Comparison of ENCODE assay signal across 8 cellular contexts in genomic region chr1:67684526-67685066, GRCh38. TPM values are rescaled to one million over a fixed set of nuclear protein-coding genes. Genes with fewer than 3 reads are reported as not detected.
A peak's percentile ranks its signal among the peaks of the same experiment; 100 is the strongest.
DNase-seq lines count a peak whose midpoint lies in the region; ATAC-seq, FAIRE-seq and TF ChIP-seq lines count a peak whose summit lies in the region.

No MANE protein-coding gene starts in this region.

- H3K36me3 Mint-ChIP-seq in activated naive CD4-positive, alpha-beta T cell treated with anti-CD3 and anti-CD28 coated beads, Interleukin-2, amount 50 U/mL, for 24 hours: peaks cover 24% of the 10 kb centered on the region

- H3K9ac ChIP-seq in GM12878 (ENCODE audit: control insufficient read depth, insufficient read depth, low read length) (no peak overlapping the region; the same call in 1 of the 2 replicates), mesendoderm (ENCODE audit: low read length) (peak overlapping the region; percentile 27)

- H3K79me1 ChIP-seq in mesendoderm (ENCODE audit: low read length): peaks cover 4% of the 10 kb centered on the region

- H3K4me1 Mint-ChIP-seq in activated naive CD4-positive, alpha-beta T cell treated with anti-CD3 and anti-CD28 coated beads, Interleukin-2, amount 50 U/mL, for 24 hours: peaks cover 61% of the 10 kb centered on the region

- peak overlapping the region; percentile 98 for H3K27ac Mint-ChIP-seq in activated naive CD4-positive, alpha-beta T cell treated with anti-CD3 and anti-CD28 coated beads, Interleukin-2, amount 50 U/mL, for 24 hours

- WGBS in GM12878 (ENCODE audit: insufficient coverage, insufficient replicate concordance, low lambda C conversion rate, missing lambda C conversion rate): 2% methylated on average over 11 of the region's 20 CpGs
- no CpG with 5 or more reads among the region's 20 CpGs for WGBS in mesendoderm (ENCODE audit: extremely low coverage, insufficient coverage, low lambda C conversion rate)

- H3K4me3 Mint-ChIP-seq in activated naive CD4-positive, alpha-beta T cell treated with anti-CD3 and anti-CD28 coated beads, Interleukin-2, amount 50 U/mL, for 24 hours: peak overlapping the region; percentile 98

- no peak overlapping the region for H2BK5ac ChIP-seq in mesendoderm (ENCODE audit: low read length)

- FAIRE-seq in GM12878 (lab: Jason Lieb, UNC): no peak

- no peak for TF ChIP-seq EP300 in GM12878 (IDR thresholded peaks at IDR 0.05; ENCODE audit: borderline replicate concordance in 1 of 2, control insufficient read depth in 1 of 2, low read depth in 2 of 2, low read length in 2 of 2)

- H2AK5ac ChIP-seq in mesendoderm (ENCODE audit: low read length): no peak overlapping the region

- POLR2A ChIA-PET in GM12878 (lab: Charles Lee): interaction anchor here (0.5 to 4.2 kb wide), 33 partner anchors 9 to 1100 kb away, joined by 3 to 33 read pairs (median 5); partner anchors contain the start of gene SERBP1

- ATAC-seq in GM12878: no peak
- ATAC-seq in upper lobe of right lung: no peak
- ATAC-seq in GM18502 (IDR thresholded peaks at IDR 0.05; ENCODE audit: poor library complexity, unreplicated experiment): no peak

- no peaks in the 10 kb centered on the region for H3K9me3 Mint-ChIP-seq in activated naive CD4-positive, alpha-beta T cell treated with anti-CD3 and anti-CD28 coated beads, Interleukin-2, amount 50 U/mL, for 24 hours

- SMC1A ChIA-PET in GM12878 (lab: Charles Lee; ENCODE audit: uncharacterized antibody, unreplicated experiment): interaction anchor here (0.7 to 11.4 kb wide), 31 partner anchors 8 to 354 kb away, joined by 3 to 197 read pairs (median 4); no protein-coding TSS in a partner anchor

- H3K4me3 ChIP-seq in GM12878 (0 out of 2 replicates have a peak overlapping the region, but pooled peaks have one; percentile 25), mesendoderm (ENCODE audit: low read length) (no peak overlapping the region), upper lobe of right lung (peak overlapping the region; percentile 91)

- H3K27me3 ChIP-seq in GM12878 (replicated peaks in 1 of 2; ENCODE audit: control insufficient read depth in 2 of 2, insufficient read depth in 2 of 2, low read length in 1 of 2) (peaks cover 0 to 2% of the 10 kb centered on the region in 2 experiments; a peak in 2 of 4 replicates), mesendoderm (ENCODE audit: insufficient read depth, low read length, poor library complexity) (no peaks in the 10 kb centered on the region), upper lobe of right lung (no peaks in the 10 kb centered on the region)

- peak overlapping the region; percentile 75 for H2AFZ ChIP-seq in GM12878 (ENCODE audit: control insufficient read depth, low read depth, low read length)

- RAD21 ChIA-PET in GM12878 (lab: Charles Lee; ENCODE audit: unreplicated experiment): interaction anchor here (0.6 to 11.0 kb wide), 30 partner anchors 10 to 172 kb away, joined by 3 to 225 read pairs (median 4); no protein-coding TSS in a partner anchor

- H3K4me2 ChIP-seq in GM12878 (ENCODE audit: control insufficient read depth, insufficient read depth): peak overlapping the region; percentile 81
- no peak overlapping the region for H3K4me2 ChIP-seq in mesendoderm (ENCODE audit: low read length)

- no peak for TF ChIP-seq RAD21 in GM12878 (IDR thresholded peaks at IDR 0.05; ENCODE audit: insufficient read depth, low read depth, low read length)

- no peak overlapping the region for H2BK120ac ChIP-seq in mesendoderm (ENCODE audit: low read depth, low read length)

- H4K5ac ChIP-seq in mesendoderm (ENCODE audit: low read length): no peak overlapping the region

- TF ChIP-seq CTCF in GM12878 (IDR thresholded peaks at IDR 0.05 in 2 of 3, conservative IDR thresholded peaks at IDR 0.05 in 1 of 3; ENCODE audit: control insufficient read depth in 2 of 3, extremely low read depth in 1 of 3, insufficient read depth in 1 of 3, low read depth in 3 of 3, low read length in 3 of 3) (no peak), upper lobe of right lung (IDR thresholded peaks at IDR 0.05) (no peak)

- CTCF ChIA-PET in GM12878 (lab: Yijun Ruan, JAX): interaction anchor here (0.7 to 8.6 kb wide), 18 partner anchors 9 to 166 kb away, joined by 3 to 107 read pairs (median 4); no protein-coding TSS in a partner anchor

- DNase-seq in activated naive CD4-positive, alpha-beta T cell treated with anti-CD3 and anti-CD28 coated beads, Interleukin-2, amount 50 U/mL, for 16 hours: no peak
- DNase-seq in GM12878 (ENCODE audit: low read depth, low spot score): no peak
- DNase-seq in mesendoderm: no peak
- no peak for DNase-seq in upper lobe of right lung
- no peak for DNase-seq in medulla oblongata (ENCODE audit: extremely low spot score)
- no peak for DNase-seq in ureter (ENCODE audit: low spot score)

- H3K9me3 ChIP-seq in GM12878 (replicated peaks; ENCODE audit: control insufficient read depth, insufficient read depth, low read length): no peaks in the 10 kb centered on the region; the same call in 2 of the 3 replicates
- no peaks in the 10 kb centered on the region for H3K9me3 ChIP-seq in upper lobe of right lung

- no peak overlapping the region for H3K23ac ChIP-seq in mesendoderm (ENCODE audit: low read length)

- H4K8ac ChIP-seq in mesendoderm (ENCODE audit: low read depth, low read length): no peak overlapping the region

- no peak overlapping the region for H2BK15ac ChIP-seq in mesendoderm (replicated peaks; ENCODE audit: low read depth)

- H3K27me3 Mint-ChIP-seq in activated naive CD4-positive, alpha-beta T cell treated with anti-CD3 and anti-CD28 coated beads, Interleukin-2, amount 50 U/mL, for 24 hours: no peaks in the 10 kb centered on the region

- in situ Hi-C loops in GM12878 (cut with MboI): loop anchor here (5.0 kb wide), 1 partner anchor 73 kb away; no protein-coding TSS in a partner anchor

- no peaks in the 10 kb centered on the region for H4K20me1 ChIP-seq in GM12878 (ENCODE audit: control insufficient read depth, insufficient read depth)

- no peak for TF ChIP-seq POLR2A in GM12878 (IDR thresholded peaks at IDR 0.05; ENCODE audit: low read depth, low read length)

- intact Hi-C loops in GM12878 (cut with micrococcal nuclease; ENCODE audit: unreplicated experiment) (loop anchor here (2.0 to 10.0 kb wide), 5 partner anchors 48 to 350 kb away; partner anchors contain the start of gene SERBP1), upper lobe of right lung (cut with DNase I) (no loop called here)

- H3K4ac ChIP-seq in mesendoderm (ENCODE audit: low read depth, low read length): no peak overlapping the region

- no TSS peak for BruUV-seq in GM12878 (replicated peaks; lab: Mats Ljungman, UMichigan)

- H3K56ac ChIP-seq in mesendoderm (ENCODE audit: low read length): peak overlapping the region; percentile 51

- H3K27ac ChIP-seq in GM12878 (ENCODE audit: control insufficient read depth, insufficient read depth) (no peak overlapping the region), mesendoderm (ENCODE audit: low read depth, low read length) (no peak overlapping the region), upper lobe of right lung (no peak overlapping the region)

- H3K4me1 ChIP-seq in GM12878 (ENCODE audit: control insufficient read depth, insufficient read depth, low read length): peaks cover 8% of the 10 kb centered on the region
- peaks cover 4% of the 10 kb centered on the region for H3K4me1 ChIP-seq in mesendoderm (ENCODE audit: control insufficient read depth, low read depth, low read length)
- peaks cover 22% of the 10 kb centered on the region for H3K4me1 ChIP-seq in upper lobe of right lung

- H3K36me3 ChIP-seq in GM12878 (ENCODE audit: control insufficient read depth in 2 of 2, insufficient read depth in 2 of 2, low read length in 1 of 2) (0 out of 4 replicates have a peak, but pooled peaks cover 0 to 3% of the 10 kb centered on the region in 2 experiments), mesendoderm (ENCODE audit: control insufficient read depth, insufficient read depth, low read length) (no peaks in the 10 kb centered on the region), upper lobe of right lung (peaks cover 21% of the 10 kb centered on the region)

- H3K79me2 ChIP-seq in GM12878 (ENCODE audit: control insufficient read depth, insufficient read depth, low read length) (peaks cover 25% of the 10 kb centered on the region), mesendoderm (ENCODE audit: control insufficient read depth, insufficient read depth, low read length) (peaks cover 20% of the 10 kb centered on the region)

- H3K18ac ChIP-seq in mesendoderm (ENCODE audit: low read length): no peak overlapping the region

TF ChIP-seq in GM12878, 131 proteins besides CTCF, POLR2A, EP300 and RAD21 (continues in another document):
- no peak for TF ChIP-seq HSF1 (IDR thresholded peaks at IDR 0.05; ENCODE audit: low read depth, low read length)
- TF ChIP-seq HDAC6 (IDR thresholded peaks at IDR 0.05; ENCODE audit: unreplicated experiment): peak; percentile 8

RNA-seq across cellular contexts. Expression of gene GADD45A, which starts 0.4 kb away (rescaled TPM):
- 18.1 and 22.4 TPM in 2 replicates for total RNA-seq in GM12878 (2013; cell fraction: nucleolus; rRNA removed)
- 18.4 and 19.7 TPM in 2 replicates for total RNA-seq in GM12878 (2014; rRNA removed)
- 13.0 and 14.6 TPM in 2 replicates for total RNA-seq in GM12878 (2014; rRNA removed; fragmentation: Illumina TruSeq; extraction: Trizol)
- 25.7 and 26.1 TPM in 2 replicates for total RNA-seq in GM12878 (2021)
- 14.5 TPM for polyA plus RNA-seq in GM12878 (2011; ENCODE audit: low read depth)
- 20.6 and 27.8 TPM in 2 replicates for polyA plus RNA-seq in GM12878 (2011; rRNA removed)
- polyA plus RNA-seq in GM12878 (2011; cell fraction: cytosol; rRNA removed): 24.3 and 24.4 TPM in 2 replicates
- 41.6 and 53.4 TPM in 2 replicates for polyA plus RNA-seq in GM12878 (2011; cell fraction: nucleus; rRNA removed)
- 31.6 and 44.9 TPM in 2 replicates for polyA plus RNA-seq in GM12878 (2012)
- polyA plus RNA-seq in GM12878 (2014; fragmentation: Illumina TruSeq; extraction: Trizol): 16.1 and 29.0 TPM in 2 replicates
- 1 to 10 TPM; 4.7 to 9.3 TPM for polyA plus RNA-seq in GM12878 (2014; fragmentation: Nextera tagmentation; extraction: Ambion mirVana)
- polyA plus RNA-seq in GM12878 (2014; rRNA removed): 18.7 and 20.0 TPM in 2 replicates
- polyA plus RNA-seq in GM12878 (2016; fragmentation: Nextera tagmentation; extraction: Ambion mirVana): 10 to 100 TPM; 41.2 to 48.9 TPM
- 5.9 and 6.2 TPM in 2 replicates for polyA minus RNA-seq in GM12878 (2011; rRNA and poly(A)+ RNA removed)
- 8.7 and 13.5 TPM in 2 replicates for polyA minus RNA-seq in GM12878 (2011; cell fraction: cytosol; rRNA and poly(A)+ RNA removed)
- polyA minus RNA-seq in GM12878 (2011; cell fraction: nucleus; rRNA and poly(A)+ RNA removed): 29.6 and 39.4 TPM in 2 replicates
- polyA plus RNA-seq in mesendoderm (2013, experiment 1 of 2): 33.2 TPM
- 33.5 TPM for polyA plus RNA-seq in mesendoderm (2013, experiment 2 of 2)
- 16.4 TPM for total RNA-seq in upper lobe of right lung
- 50.8 TPM for total RNA-seq in ureter
